1 cellular context compared by ENCODE assay signal in genomic region chr6:151495380-151495779, GRCh38.
TF ChIP-seq lines count a peak whose summit lies in the region.

No MANE protein-coding gene starts in this region.

TF ChIP-seq in IMR-90, 13 proteins besides CTCF, POLR2A, EP300 and RAD21:
- TF ChIP-seq ELK1 (IDR thresholded peaks at IDR 0.05; ENCODE audit: borderline replicate concordance, low read depth, low read length) = no peak
